Comparison of ENCODE assay signal across 8 cellular contexts in genomic region chr1:202958544-202959275, GRCh38. TPM values are rescaled to one million over a fixed set of nuclear protein-coding genes. Genes with fewer than 3 reads are reported as not detected.
DNase-seq lines count a peak whose midpoint lies in the region; ATAC-seq, FAIRE-seq and TF ChIP-seq lines count a peak whose summit lies in the region.

No MANE protein-coding gene starts in this region.

- CTCF ChIA-PET in PC-9 (lab: Charles Lee), result interaction anchor here (0.6 kb wide), 2 partner anchors 13 to 42 kb away, joined by 4 to 9 read pairs; no protein-coding TSS in a partner anchor

- H3K4me2 ChIP-seq in PC-9, result peak overlapping the region; percentile 82

- peak overlapping the region; percentile 83 to 97 (median 92) for H3K4me3 Mint-ChIP-seq in naive B cell

- H4K20me1 ChIP-seq in PC-9 (ENCODE audit: insufficient read depth), result peaks cover 18% of the 10 kb centered on the region

- no peak for FAIRE-seq in H54 (lab: Jason Lieb, UNC)

- BruUV-seq in PC-9 (replicated peaks; lab: Mats Ljungman, UMichigan), result TSS peak; percentile 99

- H3K4me3 ChIP-seq in PC-9 (peak overlapping the region; percentile 76), lower leg skin (ENCODE audit: low read depth, poor library complexity, severe bottlenecking) (no peak overlapping the region)

- peak overlapping the region; percentile 60 for H3K27ac ChIP-seq in PC-9

- ATAC-seq in naive B cell (ENCODE audit: low read depth in 2 of 2), result no peak

- peak overlapping the region; percentile 47; the same call in 1 of the 2 replicates for H2AFZ ChIP-seq in PC-9

- H3K4me1 Mint-ChIP-seq in naive B cell, result peaks cover 24 to 40% (median 30%) of the 10 kb centered on the region in 3 donors

- H3K27me3 ChIP-seq in PC-9 (ENCODE audit: insufficient read depth, low read depth), result no peaks in the 10 kb centered on the region

- no peaks in the 10 kb centered on the region for H3K36me3 ChIP-seq in PC-9 (ENCODE audit: low read depth)

- H3K9me3 Mint-ChIP-seq in naive B cell, result no peaks in the 10 kb centered on the region

- H3K9me2 ChIP-seq in PC-9 (ENCODE audit: insufficient read depth), result no peaks in the 10 kb centered on the region

- TF ChIP-seq CTCF in PC-9 (conservative IDR thresholded peaks at IDR 0.05), result no peak
- TF ChIP-seq CTCF in lower leg skin (IDR thresholded peaks at IDR 0.05), result no peak

- H3K9me3 ChIP-seq in PC-9 (ENCODE audit: insufficient read depth, low read depth), result no peaks in the 10 kb centered on the region

- POLR2A ChIA-PET in PC-9 (lab: Charles Lee; ENCODE audit: unreplicated experiment), result interaction anchor here (0.6 to 0.7 kb wide), 2 partner anchors 243 to 609 kb away, joined by 4 to 6 read pairs; no protein-coding TSS in a partner anchor

- 7% methylated on average over 10 of the region's 10 CpGs for WGBS in lower leg skin, 2 donors

- peaks cover 31% of the 10 kb centered on the region for H3K4me1 ChIP-seq in PC-9 (replicated peaks; ENCODE audit: insufficient read depth)

- H3F3A ChIP-seq in PC-9 (ENCODE audit: insufficient read depth, low read depth), result peaks cover 17% of the 10 kb centered on the region; the same call in 1 of the 2 replicates

- H3K36me3 Mint-ChIP-seq in naive B cell, result peaks cover 5 to 9% of the 10 kb centered on the region in 2 donors

- TF ChIP-seq POLR2A in H54 (IDR thresholded peaks at IDR 0.05; ENCODE audit: low read depth, low read length) (no peak), lower leg skin (IDR thresholded peaks at IDR 0.05) (no peak)

- no peaks in the 10 kb centered on the region for H3K27me3 Mint-ChIP-seq in naive B cell

- H3K79me2 ChIP-seq in PC-9 (ENCODE audit: low read depth), result peaks cover 42% of the 10 kb centered on the region

- intact Hi-C loops in PC-9 (cut with micrococcal nuclease; ENCODE audit: unreplicated experiment) (no loop called here), lower leg skin (cut with DNase I; ENCODE audit: low total_unique reads) (no loop called here)

- DNase-seq in NCI-H510A treated with DMSO at 0.1 percent for 48 hours (lab: John Stamatoyannopoulos, UW) (peak; percentile 29), NCI-H510A (lab: John Stamatoyannopoulos, UW) (no peak), PC-9 (no peak), dermis blood vessel endothelial cell (peak; percentile 11), naive B cell (no peak), H54 (ENCODE audit: insufficient read length, low spot score) (no peak), lower leg skin (ENCODE audit: low spot score in 2 of 2) (no peak), EL (no peak)

- peak overlapping the region in 5 of 6 donors; percentile 27 to 98 (median 93) for H3K27ac Mint-ChIP-seq in naive B cell

RNA-seq across cellular contexts. Expression of gene ADIPOR1, which starts 0.6 kb away (rescaled TPM):
- total RNA-seq in PC-9 (2021) (102 and 113 TPM in 2 replicates), dermis blood vessel endothelial cell (134 and 137 TPM in 2 replicates), lower leg skin (100 to 1,000 TPM; 173 to 189 (median 176) TPM)
- polyA plus RNA-seq in naive B cell (ENCODE audit: low read depth in 6 of 6), result 100 to 1,000 TPM in 4 of 6 donors, 10 to 100 TPM in 2; 81.7 to 162 (median 108) TPM

RNA-seq across cellular contexts. Expression of gene CYB5R1, which starts 8.3 kb away (rescaled TPM):
- total RNA-seq in PC-9 (2021) (14.5 and 21.2 TPM in 2 replicates), dermis blood vessel endothelial cell (36.1 and 40.0 TPM in 2 replicates), lower leg skin (100 to 1,000 TPM; 170 to 203 (median 188) TPM)
- polyA plus RNA-seq in naive B cell (ENCODE audit: low read depth in 6 of 6), result 10 to 100 TPM; 51.2 to 74.1 (median 58.9) TPM

RNA-seq across cellular contexts. Expression of gene KLHL12, which starts 31.7 kb away (rescaled TPM):
- total RNA-seq in PC-9 (2021), result 29.6 and 33.1 TPM in 2 replicates
- 26.7 and 28.6 TPM in 2 replicates for total RNA-seq in dermis blood vessel endothelial cell
- 10 to 100 TPM; 16.3 to 34.1 (median 25.4) TPM for polyA plus RNA-seq in naive B cell (ENCODE audit: low read depth in 6 of 6)
- 10 to 100 TPM; 11.7 to 15.7 (median 15.0) TPM for total RNA-seq in lower leg skin

RNA-seq across cellular contexts. Expression of gene TMEM183A, which starts 48.5 kb away (rescaled TPM):
- total RNA-seq in PC-9 (2021) (53.5 and 63.1 TPM in 2 replicates), dermis blood vessel endothelial cell (95.8 and 124 TPM in 2 replicates), lower leg skin (10 to 100 TPM; 48.8 to 69.3 (median 61.1) TPM)
- 10 to 100 TPM; 41.0 to 60.3 (median 54.9) TPM for polyA plus RNA-seq in naive B cell (ENCODE audit: low read depth in 6 of 6)

Comparison
In these comparisons a context has a peak if more than half of its experiments do, and no peak if none do; other contexts are left out.
1. DNase-seq: peak in NCI-H510A treated with DMSO at 0.1 percent for 48 hours (single experiment) and dermis blood vessel endothelial cell (single experiment); none in NCI-H510A (single experiment), PC-9 (0 of 2), naive B cell (single experiment), H54 (single experiment), lower leg skin (0 of 2) and EL (single experiment).